12 cellular contexts compared by ENCODE assay signal in genomic region chr10:79442171-79443040, GRCh38. TPM values are rescaled to one million over a fixed set of nuclear protein-coding genes. Genes with fewer than 3 reads are reported as not detected.
DNase-seq lines count a peak whose midpoint lies in the region; ATAC-seq and TF ChIP-seq lines count a peak whose summit lies in the region.
"Had no signal": no experiment of that assay in that cellular context is flagged by ENCODE, and none has a peak within 500 bp of the region (broad histone marks: within the 10 kb centered on the region; RNA-seq: fewer than 3 reads in every experiment).

No MANE protein-coding gene starts in this region.

- peaks cover 10 to 45% of the 10 kb centered on the region in 2 donors for H3K27me3 Mint-ChIP-seq in stimulated activated naive B cell treated with anti-CD40 and anti-IgM and Interleukin-4, amounts not matched to agents 10 μg/mL and 1 μg/mL and 100 μg/mL, for 72 hours

- TF ChIP-seq POLR2A in spleen (IDR thresholded peaks at IDR 0.05): no peak

- H3K4me3 ChIP-seq in mesenchymal stem cell (ENCODE audit: insufficient read depth in 1 of 2, low read depth in 1 of 2, low read length in 2 of 2) (peak overlapping the region in 1 of 2 experiments; percentile 89), spleen (peak overlapping the region in 4 of 8 donors; percentile 86 to 97 (median 90))

- H3K27ac ChIP-seq in caudate nucleus (ENCODE audit: low read depth, low read length) (peak overlapping the region; percentile 92), mesenchymal stem cell (ENCODE audit: low read length, poor library complexity, severe bottlenecking) (no peak overlapping the region), spleen (peak overlapping the region in 1 of 8 donors; percentile 91)

- no peak overlapping the region for H4K8ac ChIP-seq in mesenchymal stem cell (ENCODE audit: low read length)

- peaks cover 45% of the 10 kb centered on the region for H3K4me1 ChIP-seq in mesenchymal stem cell (ENCODE audit: control insufficient read depth, insufficient read depth, low read depth, low read length)
- H3K4me1 ChIP-seq in spleen: peaks cover 11 to 76% (median 48%) of the 10 kb centered on the region in 6 donors

- H3K36me3 ChIP-seq in mesenchymal stem cell (ENCODE audit: control insufficient read depth in 1 of 2, insufficient read depth in 2 of 2, low read depth in 1 of 2, low read length in 2 of 2): peaks cover 33 to 35% of the 10 kb centered on the region in 2 experiments
- peaks cover 0 to 4% (median 0%) of the 10 kb centered on the region in 6 donors for H3K36me3 ChIP-seq in spleen

- no peaks in the 10 kb centered on the region for H3K36me3 Mint-ChIP-seq in stimulated activated naive B cell treated with anti-CD40 and anti-IgM and Interleukin-4, amounts not matched to agents 10 μg/mL and 1 μg/mL and 100 μg/mL, for 72 hours

- ATAC-seq in stimulated activated naive B cell treated with anti-CD40 and anti-IgM and Interleukin-4, amounts not matched to agents 10 μg/mL and 1 μg/mL and 100 μg/mL, for 72 hours (replicated peaks): no peak
- no peak for ATAC-seq in GM21526 (IDR thresholded peaks at IDR 0.05; ENCODE audit: low FRiP score, unreplicated experiment)
- ATAC-seq: effector memory CD8-positive, alpha-beta T cell had no signal

- no peak overlapping the region for H3K4me3 Mint-ChIP-seq in stimulated activated naive B cell treated with anti-CD40 and anti-IgM and Interleukin-4, amounts not matched to agents 10 μg/mL and 1 μg/mL and 100 μg/mL, for 72 hours

- H2BK5ac ChIP-seq in mesenchymal stem cell (ENCODE audit: low read depth, low read length, poor library complexity, severe bottlenecking): no peak overlapping the region

- H3K4me1 Mint-ChIP-seq in stimulated activated naive B cell treated with anti-CD40 and anti-IgM and Interleukin-4, amounts not matched to agents 10 μg/mL and 1 μg/mL and 100 μg/mL, for 72 hours: peaks cover 21 to 27% of the 10 kb centered on the region in 2 donors

- no peak overlapping the region for H3K23ac ChIP-seq in mesenchymal stem cell (ENCODE audit: low read length in 2 of 2)

- no peaks in the 10 kb centered on the region for H3K27me3 ChIP-seq in mesenchymal stem cell (ENCODE audit: control insufficient read depth in 1 of 2, insufficient read depth in 1 of 2, low read length in 2 of 2)
- H3K27me3 ChIP-seq in spleen (replicated peaks in 1 of 7): peaks cover 0 to 6% (median 0%) of the 10 kb centered on the region in 7 donors

- no peak overlapping the region for H3K4me2 ChIP-seq in mesenchymal stem cell (ENCODE audit: low read length, poor library complexity, severe bottlenecking)

- H2BK120ac ChIP-seq in mesenchymal stem cell (ENCODE audit: low read depth, low read length): no peak overlapping the region

- no peaks in the 10 kb centered on the region for H3K9me3 Mint-ChIP-seq in stimulated activated naive B cell treated with anti-CD40 and anti-IgM and Interleukin-4, amounts not matched to agents 10 μg/mL and 1 μg/mL and 100 μg/mL, for 72 hours
- H3K9me3 Mint-ChIP-seq: effector memory CD8-positive, alpha-beta T cell had no signal

- H4K91ac ChIP-seq in mesenchymal stem cell (ENCODE audit: low read length): no peak overlapping the region

- peak overlapping the region; percentile 94 for H3K9ac ChIP-seq in mesenchymal stem cell (ENCODE audit: low read length)

- intact Hi-C loops in spleen (cut with DNase I; ENCODE audit: low total_unique reads): loop anchor here (10.0 kb wide), 1 partner anchor 762 kb away; the partner anchor contains the start of gene ANXA11

- no peak overlapping the region for H2AFZ ChIP-seq in mesenchymal stem cell (ENCODE audit: low read depth, low read length)

- in situ Hi-C loops in G401 (cut with HindIII; ENCODE audit: low sequenced_read_pairs): no loop called here

- TF ChIP-seq CTCF in spleen (IDR thresholded peaks at IDR 0.05 in 8 of 11, conservative IDR thresholded peaks at IDR 0.05 in 3 of 11): no peak

- DNase-seq in G401 (ENCODE audit: low spot score) (peak; percentile 23), caudate nucleus (lab: John Stamatoyannopoulos, UW) (peak in 60 of 61 donors; percentile 62 to 97 (median 90)), mesenchymal stem cell (no peak), spleen (peak; percentile 72), NOMO-1 (lab: John Stamatoyannopoulos, UW; ENCODE audit: unreplicated experiment in 2 of 2) (no peak), NCI-H2029 treated with DMSO at 0.1 percent for 48 hours (lab: John Stamatoyannopoulos, UW) (no peak)
- DNase-seq in stimulated activated naive B cell treated with anti-CD40 and anti-IgM and Interleukin-4, amounts not matched to agents 10 μg/mL and 1 μg/mL and 100 μg/mL, for 72 hours: no peak
- DNase-seq: activated CD4-positive, CD25-positive, alpha-beta regulatory T cell treated with anti-CD3 and anti-CD28 coated beads, Interleukin-2, amount 50 U/mL, for 72 hours; activated naive CD4-positive, alpha-beta T cell treated with Interleukin-2 at 50 U/mL for 16 hours; effector memory CD8-positive, alpha-beta T cell had no signal

- WGBS in mesenchymal stem cell: 96% methylated on average over 11 of the region's 14 CpGs
- 73 to 87% (median 83%) methylated on average over 12 to 14 of the region's 14 CpGs for WGBS in spleen, 5 donors

- peak overlapping the region in 1 of 2 experiments; percentile 16 for H3K18ac ChIP-seq in mesenchymal stem cell (ENCODE audit: low read depth in 1 of 2, low read length in 2 of 2)

- H2BK12ac ChIP-seq in mesenchymal stem cell (ENCODE audit: low read length in 2 of 2): peak overlapping the region; percentile 38 to 52

- H3K27ac Mint-ChIP-seq in stimulated activated naive B cell treated with anti-CD40 and anti-IgM and Interleukin-4, amounts not matched to agents 10 μg/mL and 1 μg/mL and 100 μg/mL, for 72 hours: no peak overlapping the region
- H3K27ac Mint-ChIP-seq: effector memory CD8-positive, alpha-beta T cell; progenitor cell of endocrine pancreas had no signal

- peaks cover 28% of the 10 kb centered on the region for H3K79me1 ChIP-seq in mesenchymal stem cell (replicated peaks; ENCODE audit: low read length, poor library complexity, severe bottlenecking)

- peak overlapping the region; percentile 38 for H2BK15ac ChIP-seq in mesenchymal stem cell (ENCODE audit: low read depth, poor library complexity, severe bottlenecking)

- peak overlapping the region in 1 of 2 experiments; percentile 62 for H3K14ac ChIP-seq in mesenchymal stem cell (ENCODE audit: low read length in 2 of 2)

- H3K4ac ChIP-seq in mesenchymal stem cell (ENCODE audit: low read depth in 1 of 2, low read length in 2 of 2): peak overlapping the region in 1 of 2 experiments; percentile 4

- H3K9me3 ChIP-seq in mesenchymal stem cell (ENCODE audit: control insufficient read depth, low read length) (no peaks in the 10 kb centered on the region), spleen (no peaks in the 10 kb centered on the region)

- H2AK5ac ChIP-seq in mesenchymal stem cell (ENCODE audit: low read length, severe bottlenecking): no peak overlapping the region

RNA-seq across cellular contexts. Expression of gene ZCCHC24, which starts 3.0 kb away (rescaled TPM):
- total RNA-seq in G401 (2014; rRNA removed; shearing (Covaris generic)): 6.8 and 10.8 TPM in 2 replicates
- polyA plus RNA-seq in mesenchymal stem cell (2013, experiment 1 of 2): 47.4 TPM
- polyA plus RNA-seq in mesenchymal stem cell (2013, experiment 2 of 2): 49.0 TPM
- total RNA-seq in spleen: 10 to 100 TPM; 12.6 to 34.1 (median 27.1) TPM
- polyA plus RNA-seq in spleen: 10 to 100 TPM in 1 of 3 donors, 1 to 10 TPM in 2; 4.9 to 11.8 (median 5.8) TPM

Comparison
In these comparisons a context has a peak if more than half of its experiments do, and no peak if none do; other contexts are left out.
1. DNase-seq: peak in G401 (single experiment), caudate nucleus (60 of 61) and spleen (single experiment); none in mesenchymal stem cell (single experiment), NOMO-1 (0 of 2), NCI-H2029 treated with DMSO at 0.1 percent for 48 hours (single experiment) and stimulated activated naive B cell treated with anti-CD40 and anti-IgM and Interleukin-4, amounts not matched to agents 10 μg/mL and 1 μg/mL and 100 μg/mL, for 72 hours (single experiment).